In genomic region chr13:57582032-57582431, GRCh38 we compare ENCODE assay signal across 21 cellular contexts. TPM values are rescaled to one million over a fixed set of nuclear protein-coding genes. Genes with fewer than 3 reads are reported as not detected.
A peak's percentile ranks its signal among the peaks of the same experiment; 100 is the strongest.
DNase-seq lines count a peak whose midpoint lies in the region; ATAC-seq, FAIRE-seq and TF ChIP-seq lines count a peak whose summit lies in the region.
"Had no signal": no experiment of that assay in that cellular context is flagged by ENCODE, and none has a peak within 500 bp of the region (broad histone marks: within the 10 kb centered on the region; RNA-seq: fewer than 3 reads in every experiment).

No MANE protein-coding gene starts in this region.

- TF ChIP-seq POLR2A in GM12878 (IDR thresholded peaks at IDR 0.05; ENCODE audit: low read depth, low read length): no peak
- TF ChIP-seq POLR2A in lower leg skin (IDR thresholded peaks at IDR 0.05): no peak

- POLR2A ChIA-PET in GM12878 (lab: Charles Lee): interaction anchor here (1.0 to 2.6 kb wide), 4 partner anchors 10 to 42 kb away, joined by 3 to 12 read pairs (median 4); no protein-coding TSS in a partner anchor

- no peaks in the 10 kb centered on the region for H3K9me3 Mint-ChIP-seq in neural progenitor cell
- peaks cover 34% of the 10 kb centered on the region for H3K9me3 Mint-ChIP-seq in natural killer cell treated with Interleukin-12 subunit alpha and Interleukin-12 subunit beta and Interleukin-15 and Interleukin-18, amount 100 ng/mL, for 72 hours

- TF ChIP-seq CTCF in GM06990 (IDR thresholded peaks at IDR 0.05; ENCODE audit: insufficient read depth, low read length, poor library complexity, severe bottlenecking) (no peak), GM12878 (IDR thresholded peaks at IDR 0.05 in 2 of 3, conservative IDR thresholded peaks at IDR 0.05 in 1 of 3; ENCODE audit: control insufficient read depth in 2 of 3, extremely low read depth in 1 of 3, insufficient read depth in 1 of 3, low read depth in 3 of 3, low read length in 3 of 3) (peak in 1 of 3 experiments; percentile 13; a peak in 1 of 6 replicates), neural progenitor cell (IDR thresholded peaks at IDR 0.05) (peak; percentile 26), lower leg skin (IDR thresholded peaks at IDR 0.05) (no peak)

- H3K79me2 ChIP-seq in GM12878 (ENCODE audit: control insufficient read depth, insufficient read depth, low read length) (no peaks in the 10 kb centered on the region), neural progenitor cell (ENCODE audit: low read depth) (no peaks in the 10 kb centered on the region)
- H3K79me2 ChIP-seq: parathyroid adenoma had no signal

- no peak for TF ChIP-seq EP300 in GM12878 (IDR thresholded peaks at IDR 0.05; ENCODE audit: borderline replicate concordance in 1 of 2, control insufficient read depth in 1 of 2, low read depth in 2 of 2, low read length in 2 of 2)

- no peaks in the 10 kb centered on the region for H3K9me3 ChIP-seq in GM12878 (replicated peaks; ENCODE audit: control insufficient read depth, insufficient read depth, low read length)
- no peaks in the 10 kb centered on the region for H3K9me3 ChIP-seq in neural progenitor cell (ENCODE audit: low read depth)
- H3K9me3 ChIP-seq: BLaER1 had no signal

- no TSS peak for BruUV-seq in GM12878 (replicated peaks; lab: Mats Ljungman, UMichigan)

- no peaks in the 10 kb centered on the region for H3F3A ChIP-seq in neural progenitor cell (ENCODE audit: low read depth)

- H3K4me1 Mint-ChIP-seq in neural progenitor cell: peaks cover 7% of the 10 kb centered on the region
- no peaks in the 10 kb centered on the region for H3K4me1 Mint-ChIP-seq in natural killer cell treated with Interleukin-12 subunit alpha and Interleukin-12 subunit beta and Interleukin-15 and Interleukin-18, amount 100 ng/mL, for 72 hours (ENCODE audit: low read depth in 2 of 2)
- H3K4me1 Mint-ChIP-seq: IgD-negative memory B cell had no signal

- H3K4me1 ChIP-seq in GM12878 (ENCODE audit: control insufficient read depth, insufficient read depth, low read length) (no peaks in the 10 kb centered on the region), neural progenitor cell (peaks cover 7% of the 10 kb centered on the region)
- H3K4me1 ChIP-seq: BLaER1, parathyroid adenoma had no signal

- no peaks in the 10 kb centered on the region for H3K36me3 Mint-ChIP-seq in neural progenitor cell
- H3K36me3 Mint-ChIP-seq in natural killer cell treated with Interleukin-12 subunit alpha and Interleukin-12 subunit beta and Interleukin-15 and Interleukin-18, amount 100 ng/mL, for 72 hours: no peaks in the 10 kb centered on the region
- H3K36me3 Mint-ChIP-seq: IgD-negative memory B cell had no signal

- no peak overlapping the region for H3K4me3 Mint-ChIP-seq in neural progenitor cell
- H3K4me3 Mint-ChIP-seq in natural killer cell treated with Interleukin-12 subunit alpha and Interleukin-12 subunit beta and Interleukin-15 and Interleukin-18, amount 100 ng/mL, for 72 hours: no peak overlapping the region

- no peak overlapping the region for H3K27ac ChIP-seq in GM12878 (ENCODE audit: control insufficient read depth, insufficient read depth)
- no peak overlapping the region for H3K27ac ChIP-seq in neural progenitor cell
- H3K27ac ChIP-seq: BLaER1, epithelial cell of prostate, parathyroid adenoma had no signal

- 28% methylated on average over 6 of the region's 6 CpGs for WGBS in GM12878 (ENCODE audit: insufficient coverage, insufficient replicate concordance, low lambda C conversion rate, missing lambda C conversion rate)
- WGBS in lower leg skin, 2 donors: 70 to 84% methylated on average over 6 of the region's 6 CpGs

- H3K4me3 ChIP-seq in GM06990 (replicated peaks; ENCODE audit: low read depth, low read length) (no peak overlapping the region), GM12878 (no peak overlapping the region), neural progenitor cell (no peak overlapping the region), lower leg skin (ENCODE audit: low read depth, poor library complexity, severe bottlenecking) (no peak overlapping the region)
- H3K4me3 ChIP-seq in Jurkat, Clone E6-1 (ENCODE audit: low read length): no peak overlapping the region
- H3K4me3 ChIP-seq: BLaER1 had no signal

- SMC1A ChIA-PET in GM12878 (lab: Charles Lee; ENCODE audit: uncharacterized antibody, unreplicated experiment): interaction anchor here (1.2 to 6.8 kb wide), 9 partner anchors 10 to 42 kb away, joined by 3 to 110 read pairs (median 7); no protein-coding TSS in a partner anchor

- intact Hi-C loops in GM12878 (cut with micrococcal nuclease; ENCODE audit: unreplicated experiment): no loop called here
- intact Hi-C loops in lower leg skin (cut with DNase I; ENCODE audit: low total_unique reads): no loop called here

- ATAC-seq in GM12878 (peak; percentile 58), GM21390 (IDR thresholded peaks at IDR 0.05; ENCODE audit: unreplicated experiment) (no peak)
- no peak for ATAC-seq in natural killer cell treated with Interleukin-12 subunit alpha and Interleukin-12 subunit beta and Interleukin-15 and Interleukin-18, amount 100 ng/mL, for 72 hours

- no peaks in the 10 kb centered on the region for H4K20me1 ChIP-seq in GM12878 (ENCODE audit: control insufficient read depth, insufficient read depth)
- no peaks in the 10 kb centered on the region for H4K20me1 ChIP-seq in neural progenitor cell (ENCODE audit: low read depth)
- H4K20me1 ChIP-seq: BLaER1 had no signal

- RAD21 ChIA-PET in GM12878 (lab: Charles Lee; ENCODE audit: unreplicated experiment): interaction anchor here (0.7 to 3.2 kb wide), 5 partner anchors 22 to 1679 kb away, joined by 3 to 102 read pairs (median 11); no protein-coding TSS in a partner anchor

- CTCF ChIA-PET in GM12878 (lab: Yijun Ruan, JAX): interaction anchor here (0.9 to 5.0 kb wide), 14 partner anchors 11 to 1737 kb away, joined by 3 to 117 read pairs (median 4); no protein-coding TSS in a partner anchor

- H3K4me2 ChIP-seq in GM12878 (ENCODE audit: control insufficient read depth, insufficient read depth) (no peak overlapping the region), neural progenitor cell (no peak overlapping the region)
- H3K4me2 ChIP-seq: BLaER1 had no signal

- no peak overlapping the region for H3K27ac Mint-ChIP-seq in neural progenitor cell
- no peak overlapping the region for H3K27ac Mint-ChIP-seq in natural killer cell treated with Interleukin-12 subunit alpha and Interleukin-12 subunit beta and Interleukin-15 and Interleukin-18, amount 100 ng/mL, for 72 hours
- H3K27ac Mint-ChIP-seq: IgD-negative memory B cell had no signal

- TF ChIP-seq RAD21 in GM12878 (IDR thresholded peaks at IDR 0.05; ENCODE audit: insufficient read depth, low read depth, low read length): no peak

- no peaks in the 10 kb centered on the region for H3K36me3 ChIP-seq in GM06990 (ENCODE audit: control insufficient read depth, insufficient read depth, low read length)
- H3K36me3 ChIP-seq in GM12878 (ENCODE audit: control insufficient read depth in 2 of 2, insufficient read depth in 2 of 2, low read length in 1 of 2): no peaks in the 10 kb centered on the region
- H3K36me3 ChIP-seq in neural progenitor cell: no peaks in the 10 kb centered on the region
- H3K36me3 ChIP-seq: BLaER1 had no signal

- H2AFZ ChIP-seq in GM12878 (ENCODE audit: control insufficient read depth, low read depth, low read length): no peak overlapping the region
- H2AFZ ChIP-seq in neural progenitor cell (replicated peaks): peak overlapping the region; percentile 26
- H2AFZ ChIP-seq: parathyroid adenoma had no signal

- in situ Hi-C loops in GM12878 (cut with MboI): no loop called here

- H3K27me3 ChIP-seq in GM06990 (replicated peaks; ENCODE audit: control insufficient read depth, insufficient read depth, low read length) (no peaks in the 10 kb centered on the region), GM12878 (replicated peaks in 1 of 2; ENCODE audit: control insufficient read depth in 2 of 2, insufficient read depth in 2 of 2, low read length in 1 of 2) (no peaks in the 10 kb centered on the region), neural progenitor cell (no peaks in the 10 kb centered on the region)
- H3K27me3 ChIP-seq: BLaER1 had no signal

- H3K27me3 Mint-ChIP-seq in neural progenitor cell (ENCODE audit: insufficient read depth, low read depth): no peaks in the 10 kb centered on the region
- H3K27me3 Mint-ChIP-seq in natural killer cell treated with Interleukin-12 subunit alpha and Interleukin-12 subunit beta and Interleukin-15 and Interleukin-18, amount 100 ng/mL, for 72 hours: no peaks in the 10 kb centered on the region
- H3K27me3 Mint-ChIP-seq: IgD-negative memory B cell had no signal

- peak; percentile 0 for DNase-seq in GM06990 (ENCODE audit: extremely low read depth, insufficient read length)
- peak; percentile 15 for DNase-seq in Jurkat, Clone E6-1 (ENCODE audit: low read depth, low spot score)
- DNase-seq in GM12878 (ENCODE audit: low read depth, low spot score): no peak
- peak; percentile 3 for DNase-seq in neural progenitor cell (ENCODE audit: low spot score)
- DNase-seq in lower leg skin (ENCODE audit: low spot score in 2 of 2): no peak
- no peak for DNase-seq in natural killer cell treated with Interleukin-12 subunit alpha and Interleukin-12 subunit beta and Interleukin-15 and Interleukin-18, amount 100 ng/mL, for 72 hours (ENCODE audit: low spot score)
- DNase-seq: activated CD8-positive, alpha-beta memory T cell treated with anti-CD3 and anti-CD28 coated beads for 24 hours; dermis blood vessel endothelial cell; DMS79; NCI-H1105; NCI-H774; stimulated activated CD4-positive, alpha-beta T cell treated with anti-CD3 and anti-CD28 coated beads, Interleukin-4, amount 100 ng/mL, for 4 hours; stimulated activated CD8-positive, alpha-beta memory T cell treated with anti-CD3 and anti-CD28 coated beads, Interleukin-4, amount 100 ng/mL, for 48 hours had no signal

- H3K9ac ChIP-seq in GM12878 (ENCODE audit: control insufficient read depth, insufficient read depth, low read length): no peak overlapping the region
- no peak overlapping the region for H3K9ac ChIP-seq in neural progenitor cell
- H3K9ac ChIP-seq: BLaER1, parathyroid adenoma had no signal

- FAIRE-seq in GM12878 (lab: Jason Lieb, UNC): no peak
- FAIRE-seq: bronchial epithelial cell, frontal cortex had no signal

RNA-seq across cellular contexts. Expression of gene PCDH17, which starts 49.5 kb away (rescaled TPM):
- polyA plus RNA-seq in Jurkat, Clone E6-1 (2012; ENCODE audit: insufficient read depth, insufficient read length): not detected
- total RNA-seq in GM12878 (2013; cell fraction: nucleolus; rRNA removed): 0.61 and 1.2 TPM in 2 replicates
- total RNA-seq in GM12878 (2014; rRNA removed) (under 0.01 TPM in 1 of 2 replicates, not detected in the other), GM12878 (2014; rRNA removed; fragmentation: Illumina TruSeq; extraction: Trizol) (not detected in 2 replicates), GM12878 (2021) (0.05 and 0.08 TPM in 2 replicates), neural progenitor cell (ENCODE audit: low replicate concordance) (5.3 and 6.2 TPM in 2 replicates), lower leg skin (1 to 10 TPM in 3 of 4 donors, under 1 TPM in 1; 0.17 to 1.6 (median 1.2) TPM)
- polyA plus RNA-seq in GM12878 (2011; ENCODE audit: low read depth): not detected
- polyA plus RNA-seq in GM12878 (2011; rRNA removed) (0.58 and 0.61 TPM in 2 replicates), GM12878 (2014; fragmentation: Illumina TruSeq; extraction: Trizol) (under 0.01 and 0.03 TPM in 2 replicates), GM12878 (2014; fragmentation: Nextera tagmentation; extraction: Ambion mirVana) (under 1 TPM in 1 of 2 experiments, not detected in 1; 0.08 TPM), GM12878 (2014; rRNA removed) (not detected in 2 replicates), GM12878 (2016; fragmentation: Nextera tagmentation; extraction: Ambion mirVana) (not detected)
- 0.45 and 0.63 TPM in 2 replicates for polyA plus RNA-seq in GM12878 (2011; cell fraction: cytosol; rRNA removed)
- 0.98 and 1.3 TPM in 2 replicates for polyA plus RNA-seq in GM12878 (2011; cell fraction: nucleus; rRNA removed)
- not detected in 2 replicates for polyA plus RNA-seq in GM12878 (2012)
- polyA minus RNA-seq in GM12878 (2011; rRNA and poly(A)+ RNA removed): 1.8 and 3.0 TPM in 2 replicates
- 0.80 and 1.5 TPM in 2 replicates for polyA minus RNA-seq in GM12878 (2011; cell fraction: cytosol; rRNA and poly(A)+ RNA removed)
- 3.3 and 6.1 TPM in 2 replicates for polyA minus RNA-seq in GM12878 (2011; cell fraction: nucleus; rRNA and poly(A)+ RNA removed)
- not detected for total RNA-seq in natural killer cell treated with Interleukin-12 subunit alpha and Interleukin-12 subunit beta and Interleukin-15 and Interleukin-18, amount 100 ng/mL, for 72 hours
- total RNA-seq: myocyte had no signal
- polyA plus RNA-seq: IgD-negative memory B cell had no signal

Comparison
In these comparisons a context has a peak if more than half of its experiments do, and no peak if none do; other contexts are left out.
1. DNase-seq: peak in GM06990 (single experiment), Jurkat, Clone E6-1 (single experiment) and neural progenitor cell (single experiment); none in GM12878 (single experiment), lower leg skin (0 of 2) and natural killer cell treated with Interleukin-12 subunit alpha and Interleukin-12 subunit beta and Interleukin-15 and Interleukin-18, amount 100 ng/mL, for 72 hours (single experiment).